ENCODE assay signal across 10 cellular contexts in genomic region chr2:55119711-55120487, GRCh38.
DNase-seq lines count a peak whose midpoint lies in the region; ATAC-seq and TF ChIP-seq lines count a peak whose summit lies in the region.
"Had no signal": no experiment of that assay in that cellular context is flagged by ENCODE, and none has a peak within 500 bp of the region (broad histone marks: within the 10 kb centered on the region; RNA-seq: fewer than 3 reads in every experiment).

No MANE protein-coding gene starts in this region.

- DNase-seq in DMS 273 (lab: John Stamatoyannopoulos, UW; ENCODE audit: unreplicated experiment) (peak; percentile 92), NCI-H82 (lab: John Stamatoyannopoulos, UW) (peak; percentile 99), HuH-7 (ENCODE audit: low spot score) (no peak), NOMO-1 treated with DMSO at 0.1 percent for 48 hours (lab: John Stamatoyannopoulos, UW; ENCODE audit: unreplicated experiment) (no peak)
- no peak for DNase-seq in effector CD8-positive, alpha-beta T cell (lab: John Stamatoyannopoulos, UW)
- DNase-seq: DND-41; stimulated activated naive B cell treated with anti-CD40 and anti-IgM and Interleukin-4, amounts not matched to agents 10 μg/mL and 1 μg/mL and 100 μg/mL, for 72 hours had no signal

- no peak for TF ChIP-seq CTCF in gastroesophageal sphincter (IDR thresholded peaks at IDR 0.05)

- no peak overlapping the region for H3K9ac ChIP-seq in rectal smooth muscle tissue (ENCODE audit: low read length)

- 30 to 73% methylated on average over 2 to 4 of the region's 10 CpGs for WGBS in gastroesophageal sphincter (ENCODE audit: low coverage in 1 of 2), 2 donors

- no peak for TF ChIP-seq POLR2A in gastroesophageal sphincter (IDR thresholded peaks at IDR 0.05)

- H3K27ac ChIP-seq in gastroesophageal sphincter (peak overlapping the region in 3 of 4 donors; percentile 68 to 72 (median 71)), rectal smooth muscle tissue (ENCODE audit: low read depth, low read length) (peak overlapping the region; percentile 53)

- no peak overlapping the region for H3K4me3 ChIP-seq in gastroesophageal sphincter
- H3K4me3 ChIP-seq in rectal smooth muscle tissue (ENCODE audit: low read length): no peak overlapping the region

- TF ChIP-seq EP300 in gastroesophageal sphincter (IDR thresholded peaks at IDR 0.05): no peak

- H3K36me3 ChIP-seq in gastroesophageal sphincter (no peaks in the 10 kb centered on the region), rectal smooth muscle tissue (ENCODE audit: control insufficient read depth, insufficient read depth, low read length) (no peaks in the 10 kb centered on the region)

- H3K4me1 ChIP-seq in gastroesophageal sphincter: peaks cover 0 to 48% (median 19%) of the 10 kb centered on the region in 3 donors
- H3K4me1 ChIP-seq in rectal smooth muscle tissue (ENCODE audit: control insufficient read depth, insufficient read depth, low read length): peaks cover 6% of the 10 kb centered on the region

- ATAC-seq in gastroesophageal sphincter (peak; percentile 60), HG02981 (IDR thresholded peaks at IDR 0.05; ENCODE audit: unreplicated experiment) (no peak)

- no peaks in the 10 kb centered on the region for H3K9me3 ChIP-seq in gastroesophageal sphincter

- H3K27me3 ChIP-seq in gastroesophageal sphincter: no peaks in the 10 kb centered on the region
- H3K27me3 ChIP-seq in rectal smooth muscle tissue (ENCODE audit: control insufficient read depth, insufficient read depth, low read length): no peaks in the 10 kb centered on the region

Comparison
In these comparisons a context has a peak if more than half of its experiments do, and no peak if none do; other contexts are left out.
1. DNase-seq: peak in DMS 273 (single experiment) and NCI-H82 (single experiment); none in effector CD8-positive, alpha-beta T cell (single experiment), HuH-7 (single experiment) and NOMO-1 treated with DMSO at 0.1 percent for 48 hours (single experiment).